ENCODE assay signal across 18 cellular contexts in the genomic region with DNA sequence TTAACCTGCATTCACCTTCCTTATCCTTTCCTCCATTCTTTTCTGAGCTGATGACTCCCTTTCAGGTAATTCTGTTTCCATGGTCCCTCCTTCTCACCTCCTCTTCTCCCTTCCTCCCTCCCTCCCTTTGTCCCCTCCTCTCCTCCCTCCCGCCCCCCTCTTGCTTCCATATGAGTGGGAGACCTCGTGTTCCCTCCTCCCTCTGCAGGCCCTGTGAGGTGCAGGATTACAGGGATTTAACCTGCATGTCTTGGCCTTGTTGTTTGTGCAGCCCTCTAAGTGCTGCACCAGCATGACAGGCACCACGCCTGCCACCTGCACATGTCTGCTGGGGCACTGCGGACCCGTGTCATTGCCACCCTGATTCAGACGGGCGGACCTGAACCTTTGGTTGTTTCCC.
DNase-seq lines count a peak whose midpoint lies in the region; ATAC-seq and TF ChIP-seq lines count a peak whose summit lies in the region.
"Had no signal": no experiment of that assay in that cellular context is flagged by ENCODE, and none has a peak within 500 bp of the region (broad histone marks: within the 10 kb centered on the region; RNA-seq: fewer than 3 reads in every experiment).

No MANE protein-coding gene starts in this region.

- H3K4me3 Mint-ChIP-seq in endodermal cell = no peak overlapping the region

- H3K4me1 ChIP-seq in mesendoderm (ENCODE audit: control insufficient read depth, low read depth, low read length) (peaks cover 7% of the 10 kb centered on the region), endodermal cell (ENCODE audit: control insufficient read depth, insufficient read depth, low read length) (no peaks in the 10 kb centered on the region)
- H3K4me1 ChIP-seq: HAP-1 had no signal

- no peak overlapping the region for H2BK120ac ChIP-seq in mesendoderm (ENCODE audit: low read depth, low read length)

- H3K18ac ChIP-seq in mesendoderm (ENCODE audit: low read length) = no peak overlapping the region

- no peaks in the 10 kb centered on the region for H3K27me3 Mint-ChIP-seq in endodermal cell (ENCODE audit: insufficient read depth)

- ATAC-seq in HG02884 (IDR thresholded peaks at IDR 0.05; ENCODE audit: unreplicated experiment) = no peak
- ATAC-seq in left colon = no peak
- ATAC-seq: Right ventricle myocardium inferior had no signal

- no peak for TF ChIP-seq CTCF in endodermal cell (conservative IDR thresholded peaks at IDR 0.05)

- no peak overlapping the region for H3K56ac ChIP-seq in mesendoderm (ENCODE audit: low read length)

- H3K9me3 Mint-ChIP-seq in endodermal cell = no peaks in the 10 kb centered on the region

- H3K9ac ChIP-seq in mesendoderm (ENCODE audit: low read length) = no peak overlapping the region
- no peak overlapping the region for H3K9ac ChIP-seq in endodermal cell (ENCODE audit: extremely low read depth, low read length, poor library complexity, severe bottlenecking)
- H3K9ac ChIP-seq: GM23248 had no signal

- DNase-seq in NCI-H510A treated with DMSO at 0.1 percent for 48 hours (lab: John Stamatoyannopoulos, UW) (peak; percentile 16), NCI-H510A (lab: John Stamatoyannopoulos, UW) (no peak), amniotic epithelial cell (ENCODE audit: low read depth) (peak; percentile 3), mesendoderm (peak; percentile 27), left colon (no peak), endodermal cell (no peak)
- DNase-seq: DMS53, GM23248, KG1, MG63, NCI-H1105 treated with DMSO at 0.1 percent for 48 hours, NCI-H446, NCI-H526 treated with DMSO at 0.1 percent for 48 hours, PC-9 had no signal

- no peak overlapping the region for H3K4ac ChIP-seq in mesendoderm (ENCODE audit: low read depth, low read length)

- H3K27ac ChIP-seq in mesendoderm (ENCODE audit: low read depth, low read length) (peak overlapping the region; percentile 9), endodermal cell (ENCODE audit: low read depth, low read length) (no peak overlapping the region)
- H3K27ac ChIP-seq: PC-9 had no signal

- no peaks in the 10 kb centered on the region for H3K9me3 ChIP-seq in endodermal cell (ENCODE audit: control insufficient read depth, low read length)
- H3K9me3 ChIP-seq: MG63, SJSA1 had no signal

- no peaks in the 10 kb centered on the region for H3K79me2 ChIP-seq in mesendoderm (ENCODE audit: control insufficient read depth, insufficient read depth, low read length)

- peaks cover 16% of the 10 kb centered on the region for H3K4me1 Mint-ChIP-seq in endodermal cell

- H2BK5ac ChIP-seq in mesendoderm (ENCODE audit: low read length) = no peak overlapping the region

- H3K4me3 ChIP-seq in mesendoderm (ENCODE audit: low read length) = no peak overlapping the region
- no peak overlapping the region for H3K4me3 ChIP-seq in endodermal cell (ENCODE audit: low read length)
- H3K4me3 ChIP-seq: GM23248, HAP-1, MG63, PC-9, SJSA1 had no signal

- no peaks in the 10 kb centered on the region for H3K79me1 ChIP-seq in mesendoderm (ENCODE audit: low read length)

- peaks cover 4% of the 10 kb centered on the region for H3K36me3 Mint-ChIP-seq in endodermal cell (ENCODE audit: low read depth)

- no peak overlapping the region for H4K5ac ChIP-seq in mesendoderm (ENCODE audit: low read length)

- intact Hi-C loops in left colon (cut with DNase I, micrococcal nuclease) = no loop called here

- no peak overlapping the region for H4K8ac ChIP-seq in mesendoderm (ENCODE audit: low read depth, low read length)

- H2BK15ac ChIP-seq in mesendoderm (replicated peaks; ENCODE audit: low read depth) = no peak overlapping the region

- H3K36me3 ChIP-seq in mesendoderm (ENCODE audit: control insufficient read depth, insufficient read depth, low read length) = no peaks in the 10 kb centered on the region
- no peaks in the 10 kb centered on the region for H3K36me3 ChIP-seq in endodermal cell (ENCODE audit: control insufficient read depth, insufficient read depth, low read length)
- H3K36me3 ChIP-seq: HAP-1, MG63, SJSA1 had no signal

- no CpG with 5 or more reads among the region's 7 CpGs for WGBS in mesendoderm (ENCODE audit: extremely low coverage, insufficient coverage, low lambda C conversion rate)
- 62 to 89% methylated on average over 5 to 7 of the region's 7 CpGs for WGBS in endodermal cell (ENCODE audit: insufficient coverage in 1 of 2, insufficient read length in 1 of 2), 2 experiments

- H3K27me3 ChIP-seq in mesendoderm (ENCODE audit: insufficient read depth, low read length, poor library complexity) (no peaks in the 10 kb centered on the region), endodermal cell (ENCODE audit: control insufficient read depth, insufficient read depth, low read length, poor library complexity, severe bottlenecking) (no peaks in the 10 kb centered on the region)
- H3K27me3 ChIP-seq: MG63, SJSA1 had no signal

- H3K23ac ChIP-seq in mesendoderm (ENCODE audit: low read length) = no peak overlapping the region

- no peak overlapping the region for H3K27ac Mint-ChIP-seq in endodermal cell

- H3K4me2 ChIP-seq in mesendoderm (ENCODE audit: low read length) = no peak overlapping the region
- H3K4me2 ChIP-seq: PC-9 had no signal

- no peak overlapping the region for H2AK5ac ChIP-seq in mesendoderm (ENCODE audit: low read length)

Comparison
In these comparisons a context has a peak if more than half of its experiments do, and no peak if none do; other contexts are left out.
1. DNase-seq: peak in NCI-H510A treated with DMSO at 0.1 percent for 48 hours (single experiment), amniotic epithelial cell (single experiment) and mesendoderm (single experiment); none in NCI-H510A (single experiment), left colon (0 of 2) and endodermal cell (single experiment).